ENCODE assay signal across 8 cellular contexts in genomic region chr2:134119672-134120159, GRCh38.
DNase-seq lines count a peak whose midpoint lies in the region; ATAC-seq and TF ChIP-seq lines count a peak whose summit lies in the region.

No MANE protein-coding gene starts in this region.

- no peaks in the 10 kb centered on the region for H3K27me3 ChIP-seq in KMS-11 (ENCODE audit: insufficient read depth, low read depth)

- H4K20me1 ChIP-seq in KMS-11 (ENCODE audit: insufficient read depth): peaks cover 13% of the 10 kb centered on the region; the same call in 1 of the 2 replicates

- H3K4me3 ChIP-seq in KMS-11 (IDR thresholded peaks at IDR 0.05; ENCODE audit: insufficient read depth, low read depth, low read length): no peak overlapping the region

- peak; percentile 54 for ATAC-seq in GM21786 (IDR thresholded peaks at IDR 0.05; ENCODE audit: unreplicated experiment)
- peak; percentile 76 to 80 for ATAC-seq in natural killer cell treated with Interleukin-12 subunit alpha and Interleukin-12 subunit beta and Interleukin-15 and Interleukin-18, amount 100 ng/mL, for 72 hours
- ATAC-seq in stimulated activated naive CD8-positive, alpha-beta T cell treated with anti-CD3 and anti-CD28 coated beads, Interleukin-15, Interleukin-2, amounts not matched to agents 100 U/mL and 50 U/mL, for 24 hours: peak; percentile 72

- peak overlapping the region; percentile 44; the same call in 1 of the 2 replicates for H3K27ac ChIP-seq in KMS-11

- peaks cover 19% of the 10 kb centered on the region for H3K4me1 Mint-ChIP-seq in activated T-helper 2 cell treated with anti-CD3 and anti-CD28 coated beads, Interferon-gamma antibody, Interleukin-2, Interleukin-4, amounts not matched to agents 10 μg/mL and 5 μg/mL and 100 μg/mL, durations not matched to agents 14 hours and 24 hours and 36 hours (ENCODE audit: low read depth)
- peaks cover 35 to 42% of the 10 kb centered on the region in 2 donors for H3K4me1 Mint-ChIP-seq in natural killer cell treated with Interleukin-12 subunit alpha and Interleukin-12 subunit beta and Interleukin-15 and Interleukin-18, amount 100 ng/mL, for 72 hours (ENCODE audit: low read depth in 2 of 2)

- peak overlapping the region; percentile 26 for H2AFZ ChIP-seq in KMS-11 (ENCODE audit: low read depth)

- peak overlapping the region; percentile 92 for H3K27ac Mint-ChIP-seq in activated T-helper 2 cell treated with anti-CD3 and anti-CD28 coated beads, Interferon-gamma antibody, Interleukin-2, Interleukin-4, amounts not matched to agents 10 μg/mL and 5 μg/mL and 100 μg/mL, durations not matched to agents 14 hours and 24 hours and 36 hours
- H3K27ac Mint-ChIP-seq in natural killer cell treated with Interleukin-12 subunit alpha and Interleukin-12 subunit beta and Interleukin-15 and Interleukin-18, amount 100 ng/mL, for 72 hours: peak overlapping the region; percentile 74 to 90

- H3K36me3 Mint-ChIP-seq in activated T-helper 2 cell treated with anti-CD3 and anti-CD28 coated beads, Interferon-gamma antibody, Interleukin-2, Interleukin-4, amounts not matched to agents 10 μg/mL and 5 μg/mL and 100 μg/mL, durations not matched to agents 14 hours and 24 hours and 36 hours (ENCODE audit: low read depth): no peaks in the 10 kb centered on the region
- no peaks in the 10 kb centered on the region for H3K36me3 Mint-ChIP-seq in natural killer cell treated with Interleukin-12 subunit alpha and Interleukin-12 subunit beta and Interleukin-15 and Interleukin-18, amount 100 ng/mL, for 72 hours

- peaks cover 45% of the 10 kb centered on the region for H3K79me2 ChIP-seq in KMS-11 (ENCODE audit: insufficient read depth, low read depth)

- peak overlapping the region; percentile 71; the same call in 1 of the 2 replicates for H3K9ac ChIP-seq in KMS-11

- peak overlapping the region; percentile 71 for H3K4me2 ChIP-seq in KMS-11

- no peak for TF ChIP-seq CTCF in KMS-11 (conservative IDR thresholded peaks at IDR 0.05; ENCODE audit: low read depth, low read length)

- H3K27me3 Mint-ChIP-seq in activated T-helper 2 cell treated with anti-CD3 and anti-CD28 coated beads, Interferon-gamma antibody, Interleukin-2, Interleukin-4, amounts not matched to agents 10 μg/mL and 5 μg/mL and 100 μg/mL, durations not matched to agents 14 hours and 24 hours and 36 hours (ENCODE audit: low read depth): peaks cover 40% of the 10 kb centered on the region
- peaks cover 5 to 13% of the 10 kb centered on the region in 2 donors for H3K27me3 Mint-ChIP-seq in natural killer cell treated with Interleukin-12 subunit alpha and Interleukin-12 subunit beta and Interleukin-15 and Interleukin-18, amount 100 ng/mL, for 72 hours

- DNase-seq in Daoy (ENCODE audit: low read depth) (peak; percentile 93), RPMI8226 (peak; percentile 98), fibroblast of peridontal ligament (ENCODE audit: extremely low read depth) (peak; percentile 95)
- DNase-seq in activated T-helper 2 cell treated with anti-CD3 and anti-CD28 coated beads, Interferon-gamma antibody, Interleukin-2, Interleukin-4, amounts not matched to agents 10 μg/mL and 5 μg/mL and 100 μg/mL, durations not matched to agents 14 hours and 24 hours and 36 hours (ENCODE audit: low spot score): peak; percentile 71
- DNase-seq in natural killer cell treated with Interleukin-12 subunit alpha and Interleukin-12 subunit beta and Interleukin-15 and Interleukin-18, amount 100 ng/mL, for 72 hours (ENCODE audit: low spot score): peak; percentile 89
- peak; percentile 87 for DNase-seq in stimulated activated naive CD8-positive, alpha-beta T cell treated with anti-CD3 and anti-CD28 coated beads, Interleukin-15, Interleukin-2, amounts not matched to agents 100 U/mL and 50 U/mL, for 24 hours

- peak overlapping the region; percentile 97 for H3K4me3 Mint-ChIP-seq in activated T-helper 2 cell treated with anti-CD3 and anti-CD28 coated beads, Interferon-gamma antibody, Interleukin-2, Interleukin-4, amounts not matched to agents 10 μg/mL and 5 μg/mL and 100 μg/mL, durations not matched to agents 14 hours and 24 hours and 36 hours (ENCODE audit: low read depth)
- H3K4me3 Mint-ChIP-seq in natural killer cell treated with Interleukin-12 subunit alpha and Interleukin-12 subunit beta and Interleukin-15 and Interleukin-18, amount 100 ng/mL, for 72 hours: peak overlapping the region; percentile 85

- no peaks in the 10 kb centered on the region for H3K9me3 Mint-ChIP-seq in activated T-helper 2 cell treated with anti-CD3 and anti-CD28 coated beads, Interferon-gamma antibody, Interleukin-2, Interleukin-4, amounts not matched to agents 10 μg/mL and 5 μg/mL and 100 μg/mL, durations not matched to agents 14 hours and 24 hours and 36 hours
- H3K9me3 Mint-ChIP-seq in natural killer cell treated with Interleukin-12 subunit alpha and Interleukin-12 subunit beta and Interleukin-15 and Interleukin-18, amount 100 ng/mL, for 72 hours: no peaks in the 10 kb centered on the region

- H3K4me1 ChIP-seq in KMS-11 (ENCODE audit: low read depth, poor library complexity, severe bottlenecking): peaks cover 45% of the 10 kb centered on the region

- intact Hi-C loops in activated T-helper 2 cell treated with anti-CD3 and anti-CD28 coated beads, Interferon-gamma antibody, Interleukin-2, Interleukin-4, amounts not matched to agents 10 μg/mL and 5 μg/mL and 100 μg/mL, durations not matched to agents 14 hours and 24 hours and 36 hours (cut with micrococcal nuclease): loop anchor here (1.0 to 10.0 kb wide), 9 partner anchors 53 to 1623 kb away; partner anchors contain the start of genes CCNT2, RAB3GAP1 and UBXN4

- no peaks in the 10 kb centered on the region for H3K36me3 ChIP-seq in KMS-11 (ENCODE audit: insufficient read depth)
